In the genomic region with DNA sequence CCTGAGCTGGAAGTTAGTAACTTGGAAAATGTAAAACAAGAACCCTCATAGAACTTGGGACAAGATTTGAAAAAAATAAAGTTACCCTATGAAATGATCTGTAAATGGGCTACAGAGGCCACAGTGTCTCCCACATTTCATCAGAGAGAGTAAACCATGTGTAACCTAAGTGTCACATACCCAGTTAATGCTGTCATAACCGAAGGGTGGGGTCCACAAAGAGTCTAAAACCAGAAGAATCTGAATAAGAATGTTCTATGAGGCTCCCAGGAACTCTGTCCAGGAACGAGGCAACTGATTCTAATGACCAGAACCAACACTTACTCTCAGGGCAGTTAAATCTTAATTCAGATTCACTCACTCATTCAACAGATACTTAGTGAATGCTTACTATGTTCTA, we compare ENCODE assay signal across 8 cellular contexts. TPM values are rescaled to one million over a fixed set of nuclear protein-coding genes. Genes with fewer than 3 reads are reported as not detected.
A peak's percentile ranks its signal among the peaks of the same experiment; 100 is the strongest.
DNase-seq lines count a peak whose midpoint lies in the region; ATAC-seq and TF ChIP-seq lines count a peak whose summit lies in the region.

No MANE protein-coding gene starts in this region.

- no peak for ATAC-seq in left lung

- H3K27ac ChIP-seq in OCI-LY7 (ENCODE audit: low read depth, low read length, poor library complexity, severe bottlenecking) (no peak overlapping the region), epithelial cell of prostate (peak overlapping the region; percentile 97), rectal smooth muscle tissue (ENCODE audit: low read depth, low read length) (peak overlapping the region; percentile 99), left lung (peak overlapping the region in 1 of 2 donors; percentile 99)

- intact Hi-C loops in OCI-LY7 (cut with micrococcal nuclease; ENCODE audit: unreplicated experiment) = loop anchor here (2.0 to 10.0 kb wide), 3 partner anchors 281 to 541 kb away; partner anchors contain the start of genes CDC25C and HSPA9
- intact Hi-C loops in left lung (cut with DNase I) = no loop called here

- H3K36me3 ChIP-seq in OCI-LY7 (ENCODE audit: insufficient read depth, low read length) (peaks cover 21% of the 10 kb centered on the region), rectal smooth muscle tissue (ENCODE audit: control insufficient read depth, insufficient read depth, low read length) (no peaks in the 10 kb centered on the region), left lung (no peaks in the 10 kb centered on the region)

- CTCF ChIA-PET in OCI-LY7 (lab: Charles Lee; ENCODE audit: unreplicated experiment) = no interaction called here

- H3K4me1 ChIP-seq in OCI-LY7 (ENCODE audit: insufficient read depth, low read length, poor library complexity, severe bottlenecking) (peaks cover 57% of the 10 kb centered on the region), rectal smooth muscle tissue (ENCODE audit: control insufficient read depth, insufficient read depth, low read length) (peaks cover 10% of the 10 kb centered on the region), left lung (peaks cover 19 to 50% of the 10 kb centered on the region in 2 donors)

- H3K4me2 ChIP-seq in OCI-LY7 (ENCODE audit: low read length) = peak overlapping the region; percentile 67

- no peaks in the 10 kb centered on the region for H3K27me3 ChIP-seq in rectal smooth muscle tissue (ENCODE audit: control insufficient read depth, insufficient read depth, low read length)
- no peaks in the 10 kb centered on the region for H3K27me3 ChIP-seq in left lung

- H3K4me3 ChIP-seq in OCI-LY7 (ENCODE audit: low read depth, low read length, poor library complexity, severe bottlenecking) = peak overlapping the region; percentile 85
- no peak overlapping the region for H3K4me3 ChIP-seq in rectal smooth muscle tissue (ENCODE audit: low read length)
- peak overlapping the region in 1 of 2 donors; percentile 98 for H3K4me3 ChIP-seq in left lung

- no TSS peak for BruUV-seq in OCI-LY7 (replicated peaks; lab: Mats Ljungman, UMichigan)

- H3K79me2 ChIP-seq in OCI-LY7 (ENCODE audit: insufficient read depth, low read depth, low read length) = peaks cover 36% of the 10 kb centered on the region

- peaks cover 25% of the 10 kb centered on the region; the same call in 1 of the 2 replicates for H4K20me1 ChIP-seq in OCI-LY7 (ENCODE audit: insufficient read depth, low read length)

- no peaks in the 10 kb centered on the region for H3K9me2 ChIP-seq in OCI-LY7 (ENCODE audit: insufficient read depth, low read length)

- no peak overlapping the region for H2AFZ ChIP-seq in OCI-LY7 (ENCODE audit: low read length)

- DNase-seq in EH (ENCODE audit: low read depth) (peak; percentile 85), OCI-LY7 (ENCODE audit: low spot score) (no peak), epithelial cell of prostate (ENCODE audit: low read depth, low spot score) (no peak), DMS 273 treated with DMSO at 0.1 percent for 48 hours (lab: John Stamatoyannopoulos, UW) (no peak), left lung (no peak), NCI-H510A (lab: John Stamatoyannopoulos, UW) (no peak)
- no peak for DNase-seq in stimulated activated CD4-positive, alpha-beta T cell treated with anti-CD3 and anti-CD28 coated beads, Interleukin-2, amount 100 ng/mL, for 48 hours

- POLR2A ChIA-PET in OCI-LY7 (lab: Charles Lee) = interaction anchor here (0.5 to 1.5 kb wide), 7 partner anchors 8 to 283 kb away, joined by 3 to 6 read pairs (median 3); no protein-coding TSS in a partner anchor

- H3K9me3 ChIP-seq in OCI-LY7 (ENCODE audit: low read length) (no peaks in the 10 kb centered on the region), left lung (no peaks in the 10 kb centered on the region)

- no peak overlapping the region for H3K9ac ChIP-seq in rectal smooth muscle tissue (ENCODE audit: low read length)

- TF ChIP-seq CTCF in OCI-LY7 (conservative IDR thresholded peaks at IDR 0.05; ENCODE audit: low read length) (no peak), left lung (IDR thresholded peaks at IDR 0.05) (no peak)

RNA-seq across cellular contexts. Expression of gene FAM13B, which starts 1.0 kb away (rescaled TPM):
- 9.8 and 21.5 TPM in 2 replicates for total RNA-seq in OCI-LY7 (2014; rRNA removed; shearing (Covaris generic))
- total RNA-seq in OCI-LY7 (2022) (29.8 and 35.7 TPM in 2 replicates), left lung (10 to 100 TPM; 23.8 to 35.2 TPM)

RNA-seq across cellular contexts. Expression of gene WNT8A, which starts 49.9 kb away (rescaled TPM):
- not detected in 2 replicates for total RNA-seq in OCI-LY7 (2014; rRNA removed; shearing (Covaris generic))
- total RNA-seq in OCI-LY7 (2022) = not detected in 2 replicates
- total RNA-seq in left lung = not detected
